In genomic region chr14:63524537-63525155, GRCh38 we compare ENCODE assay signal across 10 cellular contexts. TPM values are rescaled to one million over a fixed set of nuclear protein-coding genes. Genes with fewer than 3 reads are reported as not detected.
DNase-seq lines count a peak whose midpoint lies in the region; ATAC-seq and TF ChIP-seq lines count a peak whose summit lies in the region.
"Had no signal": no experiment of that assay in that cellular context is flagged by ENCODE, and none has a peak within 500 bp of the region (broad histone marks: within the 10 kb centered on the region; RNA-seq: fewer than 3 reads in every experiment).

No MANE protein-coding gene starts in this region.

- H3K4me3 ChIP-seq in colonic mucosa = no peak overlapping the region
- no peak overlapping the region for H3K4me3 ChIP-seq in upper lobe of left lung
- H3K4me3 ChIP-seq in tibial artery = no peak overlapping the region

- peak; percentile 99 for ATAC-seq in HG03280 (IDR thresholded peaks at IDR 0.05; ENCODE audit: unreplicated experiment)
- ATAC-seq in upper lobe of left lung (ENCODE audit: low FRiP score in 2 of 2) = peak in 1 of 2 donors; percentile 46

- no peaks in the 10 kb centered on the region for H3K27me3 Mint-ChIP-seq in activated naive CD4-positive, alpha-beta T cell treated with anti-CD3 and anti-CD28 coated beads for 36 hours (ENCODE audit: low read depth)

- no peak for TF ChIP-seq POLR2A in upper lobe of left lung (IDR thresholded peaks at IDR 0.05)

- H3K9me3 ChIP-seq in colonic mucosa = no peaks in the 10 kb centered on the region
- H3K9me3 ChIP-seq in upper lobe of left lung = no peaks in the 10 kb centered on the region
- no peaks in the 10 kb centered on the region for H3K9me3 ChIP-seq in tibial artery

- peak overlapping the region in 1 of 2 donors; percentile 15 for H3K9ac ChIP-seq in colonic mucosa (ENCODE audit: low read depth in 2 of 2, low read length in 2 of 2)

- no peak for TF ChIP-seq CTCF in colonic mucosa (IDR thresholded peaks at IDR 0.05)
- no peak for TF ChIP-seq CTCF in upper lobe of left lung (IDR thresholded peaks at IDR 0.05)
- TF ChIP-seq CTCF in tibial artery (IDR thresholded peaks at IDR 0.05) = no peak

- H3K27ac Mint-ChIP-seq in activated naive CD4-positive, alpha-beta T cell treated with anti-CD3 and anti-CD28 coated beads for 36 hours = peak overlapping the region; percentile 11

- no peak overlapping the region for H3K4me3 Mint-ChIP-seq in activated naive CD4-positive, alpha-beta T cell treated with anti-CD3 and anti-CD28 coated beads for 36 hours

- no peak for TF ChIP-seq EP300 in upper lobe of left lung (IDR thresholded peaks at IDR 0.05)

- H3K4me1 Mint-ChIP-seq in activated naive CD4-positive, alpha-beta T cell treated with anti-CD3 and anti-CD28 coated beads for 36 hours (ENCODE audit: low read depth) = peaks cover 15% of the 10 kb centered on the region

- DNase-seq in activated naive CD4-positive, alpha-beta T cell treated with anti-CD3 and anti-CD28 coated beads for 36 hours = peak; percentile 12
- no peak for DNase-seq in activated naive CD4-positive, alpha-beta T cell (lab: John Stamatoyannopoulos, UW)
- DNase-seq in colonic mucosa (peak; percentile 83), upper lobe of left lung (peak; percentile 24 to 57), KG1 (lab: John Stamatoyannopoulos, UW) (no peak), tibial artery (no peak)
- no peak for DNase-seq in activated CD4-positive, alpha-beta T cell treated with anti-CD3 and anti-CD28 coated beads for 48 hours
- DNase-seq: effector CD8-positive, alpha-beta T cell; NCI-H146 had no signal

- no peaks in the 10 kb centered on the region for H3K27me3 ChIP-seq in colonic mucosa
- no peaks in the 10 kb centered on the region for H3K27me3 ChIP-seq in upper lobe of left lung
- no peaks in the 10 kb centered on the region for H3K27me3 ChIP-seq in tibial artery

- CTCF ChIA-PET in activated naive CD4-positive, alpha-beta T cell treated with anti-CD3 and anti-CD28 coated beads for 36 hours (lab: Charles Lee) = no interaction called here

- peak overlapping the region; percentile 86 for H3K27ac ChIP-seq in colonic mucosa
- peak overlapping the region in 1 of 4 donors; percentile 53 for H3K27ac ChIP-seq in upper lobe of left lung
- no peak overlapping the region for H3K27ac ChIP-seq in tibial artery

- H3K36me3 ChIP-seq in colonic mucosa = no peaks in the 10 kb centered on the region
- no peaks in the 10 kb centered on the region for H3K36me3 ChIP-seq in upper lobe of left lung
- H3K36me3 ChIP-seq in tibial artery = peaks cover 0 to 5% (median 3%) of the 10 kb centered on the region in 3 donors

- intact Hi-C loops in activated naive CD4-positive, alpha-beta T cell treated with anti-CD3 and anti-CD28 coated beads for 36 hours (cut with micrococcal nuclease) = no loop called here
- intact Hi-C loops in colonic mucosa (cut with DNase I) (no loop called here), tibial artery (cut with DNase I; ENCODE audit: low total_unique reads) (no loop called here)

- 75 to 86% methylated on average over 12 of the region's 12 CpGs for WGBS in upper lobe of left lung, 2 donors

- H3K4me1 ChIP-seq in colonic mucosa = peaks cover 10% of the 10 kb centered on the region
- peaks cover 2 to 21% (median 9%) of the 10 kb centered on the region in 4 donors for H3K4me1 ChIP-seq in upper lobe of left lung
- H3K4me1 ChIP-seq in tibial artery = peaks cover 0 to 9% (median 2%) of the 10 kb centered on the region in 4 donors

- H3K36me3 Mint-ChIP-seq in activated naive CD4-positive, alpha-beta T cell treated with anti-CD3 and anti-CD28 coated beads for 36 hours (ENCODE audit: low read depth) = peaks cover 26% of the 10 kb centered on the region

- no peaks in the 10 kb centered on the region for H3K9me3 Mint-ChIP-seq in activated naive CD4-positive, alpha-beta T cell treated with anti-CD3 and anti-CD28 coated beads for 36 hours

RNA-seq across cellular contexts. Expression of gene PPP2R5E, which starts 18.5 kb away (rescaled TPM):
- total RNA-seq in activated naive CD4-positive, alpha-beta T cell treated with anti-CD3 and anti-CD28 coated beads for 36 hours = 10 to 100 TPM; 30.0 to 32.5 TPM
- total RNA-seq in colonic mucosa (10 to 100 TPM; 58.0 to 62.7 TPM), upper lobe of left lung (10 to 100 TPM; 10.1 to 42.4 (median 34.5) TPM)

Comparison
In these comparisons a context has a peak if more than half of its experiments do, and no peak if none do; other contexts are left out.
1. DNase-seq: peak in activated naive CD4-positive, alpha-beta T cell treated with anti-CD3 and anti-CD28 coated beads for 36 hours (single experiment), colonic mucosa (single experiment) and upper lobe of left lung (2 of 2); none in activated naive CD4-positive, alpha-beta T cell (0 of 4), KG1 (single experiment), tibial artery (0 of 2) and activated CD4-positive, alpha-beta T cell treated with anti-CD3 and anti-CD28 coated beads for 48 hours (single experiment).